1 cellular context compared by ENCODE assay signal in genomic region chr2:232574674-232575403, GRCh38.
TF ChIP-seq lines count a peak whose summit lies in the region.

No MANE protein-coding gene starts in this region.

TF ChIP-seq in HepG2, 621 proteins besides CTCF, POLR2A, EP300 and RAD21 (continued from another document and continues in another):
- TF ChIP-seq DMTF1 (CRISPR knock-in tag; IDR thresholded peaks at IDR 0.05) = no peak
- TF ChIP-seq CREBL2 (CRISPR knock-in tag; IDR thresholded peaks at IDR 0.05; ENCODE audit: borderline replicate concordance) = no peak
- no peak for TF ChIP-seq ZFP36 (IDR thresholded peaks at IDR 0.05; ENCODE audit: borderline replicate concordance, low read depth, low read length, partially characterized antibody)
- TF ChIP-seq NFYB (CRISPR knock-in tag; IDR thresholded peaks at IDR 0.05) = no peak
- no peak for TF ChIP-seq ZBTB4 (CRISPR knock-in tag; IDR thresholded peaks at IDR 0.05; ENCODE audit: borderline replicate concordance)
- TF ChIP-seq ARNTL (CRISPR knock-in tag; IDR thresholded peaks at IDR 0.05) = no peak
- no peak for TF ChIP-seq MIER2 (CRISPR knock-in tag; IDR thresholded peaks at IDR 0.05)
- no peak for TF ChIP-seq ZNF329 (CRISPR knock-in tag; IDR thresholded peaks at IDR 0.05; ENCODE audit: low read depth)
- no peak for TF ChIP-seq GLI4 (CRISPR knock-in tag; IDR thresholded peaks at IDR 0.05; ENCODE audit: borderline replicate concordance)
- TF ChIP-seq RFXAP (CRISPR knock-in tag; IDR thresholded peaks at IDR 0.05; ENCODE audit: borderline replicate concordance) = 0 out of 2 replicates have a peak, but pooled peaks have one; percentile 16
- TF ChIP-seq KLF6 (CRISPR knock-in tag; IDR thresholded peaks at IDR 0.05) = no peak
- TF ChIP-seq ZNF230 (CRISPR knock-in tag; IDR thresholded peaks at IDR 0.05) = no peak
- no peak for TF ChIP-seq ZBTB33 (CRISPR knock-in tag; IDR thresholded peaks at IDR 0.05)
- no peak for TF ChIP-seq PBX2 (CRISPR knock-in tag; IDR thresholded peaks at IDR 0.05)
- TF ChIP-seq ZNF260 (CRISPR knock-in tag; IDR thresholded peaks at IDR 0.05; ENCODE audit: borderline replicate concordance, low read depth) = no peak
- TF ChIP-seq ZBTB42 (CRISPR knock-in tag; IDR thresholded peaks at IDR 0.05) = no peak
- peak; percentile 54; the same call in 1 of the 2 replicates for TF ChIP-seq ZSCAN31 (CRISPR knock-in tag; IDR thresholded peaks at IDR 0.05; ENCODE audit: low read depth)
- TF ChIP-seq FLYWCH1 (CRISPR knock-in tag; IDR thresholded peaks at IDR 0.05) = no peak
- TF ChIP-seq ZNF143 (CRISPR knock-in tag; IDR thresholded peaks at IDR 0.05) = peak; percentile 69
- no peak; the same call in 1 of the 2 replicates for TF ChIP-seq ZSCAN5A (CRISPR knock-in tag; IDR thresholded peaks at IDR 0.05; ENCODE audit: borderline replicate concordance)
- TF ChIP-seq KLF12 (CRISPR knock-in tag; IDR thresholded peaks at IDR 0.05; ENCODE audit: borderline replicate concordance) = no peak
- no peak for TF ChIP-seq ZNF597 (CRISPR knock-in tag; IDR thresholded peaks at IDR 0.05)
- 0 out of 2 replicates have a peak, but pooled peaks have one; percentile 31 for TF ChIP-seq SNAPC5 (CRISPR knock-in tag; IDR thresholded peaks at IDR 0.05; ENCODE audit: borderline replicate concordance)
- no peak for TF ChIP-seq ZNF724P (CRISPR knock-in tag; IDR thresholded peaks at IDR 0.05; ENCODE audit: borderline replicate concordance)
- TF ChIP-seq MAZ (IDR thresholded peaks at IDR 0.05; ENCODE audit: borderline replicate concordance, low read depth, low read length) = no peak
- no peak for TF ChIP-seq MAZ (CRISPR knock-in tag; IDR thresholded peaks at IDR 0.05; ENCODE audit: low read depth)
- TF ChIP-seq MEIS1 (CRISPR knock-in tag; IDR thresholded peaks at IDR 0.05; ENCODE audit: borderline replicate concordance) = 0 out of 2 replicates have a peak, but pooled peaks have one; percentile 6
- no peak for TF ChIP-seq TRIM24 (CRISPR knock-in tag; IDR thresholded peaks at IDR 0.05)
- no peak for TF ChIP-seq SRSF1 (optimal IDR thresholded peaks at IDR 0.05; ENCODE audit: low read depth, low read length)
- TF ChIP-seq LCORL (IDR thresholded peaks at IDR 0.05) = no peak
- TF ChIP-seq LCORL (CRISPR knock-in tag; IDR thresholded peaks at IDR 0.05) = peak; percentile 83; the same call in 1 of the 2 replicates
- TF ChIP-seq ZNF207 (IDR thresholded peaks at IDR 0.05; ENCODE audit: borderline replicate concordance) = no peak
- no peak for TF ChIP-seq MAF1 (CRISPR knock-in tag; IDR thresholded peaks at IDR 0.05; ENCODE audit: borderline replicate concordance)
- no peak for TF ChIP-seq MTA3 (CRISPR knock-in tag; IDR thresholded peaks at IDR 0.05)
- no peak for TF ChIP-seq ZSCAN12 (CRISPR knock-in tag; IDR thresholded peaks at IDR 0.05)
- TF ChIP-seq ETS1 (CRISPR knock-in tag; IDR thresholded peaks at IDR 0.05) = no peak
- no peak for TF ChIP-seq EEA1 (CRISPR knock-in tag; IDR thresholded peaks at IDR 0.05; ENCODE audit: borderline replicate concordance)
- TF ChIP-seq ZNF510 (CRISPR knock-in tag; IDR thresholded peaks at IDR 0.05; ENCODE audit: low read depth) = no peak
- no peak for TF ChIP-seq FOXM1 (CRISPR knock-in tag; IDR thresholded peaks at IDR 0.05)
- TF ChIP-seq ELF3 (CRISPR knock-in tag; IDR thresholded peaks at IDR 0.05) = peak; percentile 26; the same call in 1 of the 2 replicates
- TF ChIP-seq MYC (CRISPR knock-in tag; IDR thresholded peaks at IDR 0.05; ENCODE audit: borderline replicate concordance) = no peak
- no peak for TF ChIP-seq ZNF33A (CRISPR knock-in tag; IDR thresholded peaks at IDR 0.05; ENCODE audit: borderline replicate concordance)
- no peak for TF ChIP-seq HNRNPH1 (optimal IDR thresholded peaks at IDR 0.05; ENCODE audit: low read depth, low read length)
- TF ChIP-seq ZNF124 (CRISPR knock-in tag; IDR thresholded peaks at IDR 0.05) = peak; percentile 76
- no peak for TF ChIP-seq ATAD3A (CRISPR knock-in tag; IDR thresholded peaks at IDR 0.05)
- peak; percentile 11; the same call in 1 of the 2 replicates for TF ChIP-seq ATF2 (CRISPR knock-in tag; IDR thresholded peaks at IDR 0.05)
- TF ChIP-seq DBP (CRISPR knock-in tag; IDR thresholded peaks at IDR 0.05; ENCODE audit: not compliant biosample characterization) = no peak
- TF ChIP-seq TGIF2 (CRISPR knock-in tag; IDR thresholded peaks at IDR 0.05) = no peak
- no peak for TF ChIP-seq SMARCC2 (IDR thresholded peaks at IDR 0.05)
- TF ChIP-seq NFYC (CRISPR knock-in tag; IDR thresholded peaks at IDR 0.05) = no peak
- TF ChIP-seq PHF8 (CRISPR knock-in tag; IDR thresholded peaks at IDR 0.05) = no peak
- TF ChIP-seq MZF1 (CRISPR knock-in tag; IDR thresholded peaks at IDR 0.05; ENCODE audit: borderline replicate concordance) = no peak
- TF ChIP-seq ZNF367 (CRISPR knock-in tag; IDR thresholded peaks at IDR 0.05; ENCODE audit: borderline replicate concordance) = no peak
- no peak for TF ChIP-seq ETV5 (CRISPR knock-in tag; IDR thresholded peaks at IDR 0.05; ENCODE audit: borderline replicate concordance)
